25 cellular contexts compared by ENCODE assay signal in the genomic region with DNA sequence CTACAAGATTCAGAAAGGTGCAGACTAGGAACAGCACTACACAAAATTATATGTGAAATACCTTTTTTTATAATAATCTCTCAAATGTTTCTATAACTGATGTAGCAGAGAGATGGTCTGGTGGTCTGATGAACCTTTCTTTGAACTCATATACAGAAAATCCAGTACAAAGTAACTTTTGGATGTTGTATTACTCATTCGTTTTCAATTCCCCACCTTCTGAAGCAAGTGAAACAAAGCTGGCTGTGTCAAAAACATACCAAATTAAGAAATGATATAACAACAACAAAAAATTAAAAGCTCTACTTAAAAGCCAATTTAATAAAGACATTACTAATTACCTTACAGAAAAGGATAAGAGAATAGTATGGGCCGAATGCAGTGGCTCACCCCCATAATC.
"Had no signal": no experiment of that assay in that cellular context is flagged by ENCODE, and none has a peak within 500 bp of the region (broad histone marks: within the 10 kb centered on the region; RNA-seq: fewer than 3 reads in every experiment).

No MANE protein-coding gene starts in this region.

- ATAC-seq: foreskin keratinocyte; gastroesophageal sphincter; heart left ventricle; left cardiac atrium; left lung; mucosa of descending colon; natural killer cell treated with Interleukin-12 subunit alpha and Interleukin-12 subunit beta and Interleukin-15 and Interleukin-18, amount 100 ng/mL, for 72 hours; right lobe of liver had no signal

- H3K27ac ChIP-seq: colonic mucosa, esophagus muscularis mucosa, foreskin keratinocyte, gastroesophageal sphincter, heart left ventricle, hepatocyte, left lung, neural progenitor cell, parathyroid adenoma, right lobe of liver, stomach, thyroid gland had no signal

- H3K9ac ChIP-seq: neural progenitor cell, parathyroid adenoma had no signal

- FAIRE-seq: endothelial cell of umbilical vein, small intestine had no signal

- H2AFZ ChIP-seq: hepatocyte, neural progenitor cell, parathyroid adenoma had no signal

- H3K36me3 ChIP-seq: colonic mucosa, esophagus muscularis mucosa, gastroesophageal sphincter, heart left ventricle, left lung, neural progenitor cell, right lobe of liver, stomach, thyroid gland had no signal

- H3K4me2 ChIP-seq: hepatocyte, neural progenitor cell had no signal

- H3K4me3 ChIP-seq: colonic mucosa, esophagus muscularis mucosa, gastroesophageal sphincter, heart left ventricle, hepatocyte, left lung, mucosa of descending colon, neural progenitor cell, right lobe of liver, stomach, thyroid gland had no signal

- H3K9me3 ChIP-seq: colonic mucosa, esophagus muscularis mucosa, gastroesophageal sphincter, heart left ventricle, left lung, mucosa of descending colon, right lobe of liver, stomach, thyroid gland had no signal

- H3K4me1 ChIP-seq: colonic mucosa, esophagus muscularis mucosa, foreskin keratinocyte, gastroesophageal sphincter, neural progenitor cell, parathyroid adenoma, thyroid gland had no signal

- H3K27me3 ChIP-seq: colonic mucosa, esophagus muscularis mucosa, foreskin keratinocyte, gastroesophageal sphincter, heart left ventricle, hepatocyte, left lung, neural progenitor cell, right lobe of liver, stomach, thyroid gland had no signal

- DNase-seq: colonic mucosa; dermis blood vessel endothelial cell; effector memory CD4-positive, alpha-beta T cell; foreskin keratinocyte; heart left ventricle; left cardiac atrium; left lung; mesenchymal stem cell; mucosa of descending colon; naive B cell; right lobe of liver; small intestine; stimulated activated CD4-positive, alpha-beta T cell treated with anti-CD3 and anti-CD28 coated beads, Interleukin-15, amount 100 ng/mL, for 24 hours; stimulated activated CD4-positive, alpha-beta T cell treated with anti-CD3 and anti-CD28 coated beads, Interleukin-2, amount 100 ng/mL, for 48 hours; stimulated activated naive CD4-positive, alpha-beta T cell treated with Interleukin-2 at 50 U/mL for 16 hours; stomach; thyroid gland; trophoblast cell had no signal
